In genomic region chr2:232593931-232594330, GRCh38 we compare ENCODE assay signal across 1 cellular context.
TF ChIP-seq lines count a peak whose summit lies in the region.

No MANE protein-coding gene starts in this region.

TF ChIP-seq in IMR-90, 13 proteins besides CTCF, POLR2A, EP300 and RAD21:
- TF ChIP-seq MAFK (IDR thresholded peaks at IDR 0.05; ENCODE audit: low read depth, low read length) (no peak), NFE2L2 (IDR thresholded peaks at IDR 0.05; ENCODE audit: low read depth, low read length) (no peak), CHD1 (IDR thresholded peaks at IDR 0.05; ENCODE audit: low read depth, low read length) (no peak), RCOR1 (IDR thresholded peaks at IDR 0.05; ENCODE audit: insufficient replicate concordance, low read length) (no peak), ELK1 (IDR thresholded peaks at IDR 0.05; ENCODE audit: borderline replicate concordance, low read depth, low read length) (no peak), USF2 (IDR thresholded peaks at IDR 0.05; ENCODE audit: low read depth, low read length) (no peak), RFX5 (IDR thresholded peaks at IDR 0.05; ENCODE audit: low read depth, low read length) (no peak), FOS (IDR thresholded peaks at IDR 0.05; ENCODE audit: low read depth, low read length) (no peak), SMC3 (IDR thresholded peaks at IDR 0.05; ENCODE audit: low read depth, low read length) (no peak), MAZ (IDR thresholded peaks at IDR 0.05; ENCODE audit: borderline replicate concordance, low read depth, low read length) (no peak), MXI1 (IDR thresholded peaks at IDR 0.05; ENCODE audit: borderline replicate concordance, low read depth, low read length) (no peak), CEBPB (IDR thresholded peaks at IDR 0.05; ENCODE audit: low read depth, low read length) (no peak), BHLHE40 (IDR thresholded peaks at IDR 0.05; ENCODE audit: low read depth, low read length) (no peak)
TF ChIP-seq in IMR-90: peak in this region for 0.
